In genomic region chr7:151249034-151249731, GRCh38 we compare ENCODE assay signal across 8 cellular contexts. TPM values are rescaled to one million over a fixed set of nuclear protein-coding genes. Genes with fewer than 3 reads are reported as not detected.
DNase-seq lines count a peak whose midpoint lies in the region; ATAC-seq and TF ChIP-seq lines count a peak whose summit lies in the region.

No MANE protein-coding gene starts in this region.

- peak overlapping the region; percentile 57 for H3K4me3 ChIP-seq in HUES48 (ENCODE audit: low read depth, low read length)
- no peak overlapping the region for H3K4me3 ChIP-seq in mucosa of stomach (ENCODE audit: low read length)
- H3K4me3 ChIP-seq in transverse colon = peak overlapping the region; percentile 9 to 53 (median 45)

- TF ChIP-seq POLR2A in transverse colon (IDR thresholded peaks at IDR 0.05) = no peak

- H3K9ac ChIP-seq in HUES48 (ENCODE audit: low read depth, low read length) (no peak overlapping the region), mucosa of stomach (ENCODE audit: low read length) (peak overlapping the region; percentile 51)

- ATAC-seq in esophagus mucosa (peak; percentile 57), HG02798 (IDR thresholded peaks at IDR 0.05; ENCODE audit: poor library complexity, unreplicated experiment) (no peak)

- H3K9me3 ChIP-seq in HUES48 (ENCODE audit: control insufficient read depth, insufficient read depth, low read length) (no peaks in the 10 kb centered on the region), mucosa of stomach (ENCODE audit: control insufficient read depth, low read length) (no peaks in the 10 kb centered on the region), transverse colon (no peaks in the 10 kb centered on the region)

- in situ Hi-C loops in transverse colon (cut with MboI; ENCODE audit: low pct_ligation_motif_present in 1 of 4, low pct_unique_long_range_greater_than_20kb in 1 of 4, low sequenced_read_pairs in 3 of 4) = no loop called here

- no peak for TF ChIP-seq CTCF in transverse colon (IDR thresholded peaks at IDR 0.05)

- no peaks in the 10 kb centered on the region for H3K36me3 ChIP-seq in HUES48 (ENCODE audit: control insufficient read depth, insufficient read depth, low read length)
- H3K36me3 ChIP-seq in mucosa of stomach (ENCODE audit: control insufficient read depth, insufficient read depth, low read length) = no peaks in the 10 kb centered on the region
- H3K36me3 ChIP-seq in transverse colon = no peaks in the 10 kb centered on the region

- H3K4me1 ChIP-seq in HUES48 (ENCODE audit: control insufficient read depth, insufficient read depth, low read length) = peaks cover 52% of the 10 kb centered on the region
- peaks cover 49% of the 10 kb centered on the region for H3K4me1 ChIP-seq in mucosa of stomach (ENCODE audit: control insufficient read depth, insufficient read depth, low read length)
- peaks cover 29 to 78% (median 63%) of the 10 kb centered on the region in 4 donors for H3K4me1 ChIP-seq in transverse colon

- H3K27me3 ChIP-seq in HUES48 (ENCODE audit: control insufficient read depth, insufficient read depth, low read length) (peaks cover 73% of the 10 kb centered on the region), mucosa of stomach (ENCODE audit: control insufficient read depth, insufficient read depth, low read length) (peaks cover 80% of the 10 kb centered on the region), transverse colon (peaks cover 87% of the 10 kb centered on the region)

- TF ChIP-seq EP300 in transverse colon (IDR thresholded peaks at IDR 0.05; ENCODE audit: low read depth) = no peak

- H3K27ac ChIP-seq in HUES48 (ENCODE audit: low read depth, low read length) (peak overlapping the region; percentile 33), transverse colon (peak overlapping the region; percentile 85 to 96 (median 90))

- intact Hi-C loops in transverse colon (cut with DNase I; ENCODE audit: low total_unique reads) = loop anchor here (5.0 kb wide), 1 partner anchor 53 kb away; no protein-coding TSS in a partner anchor

- WGBS in transverse colon (ENCODE audit: low coverage in 1 of 2), 2 donors = 5 to 16% methylated on average over 6 to 39 of the region's 45 CpGs

- DNase-seq in C1 segment of cervical spinal cord (lab: John Stamatoyannopoulos, UW) = peak in 11 of 14 donors; percentile 51 to 83 (median 69)
- DNase-seq in activated CD4-positive, alpha-beta T cell treated with anti-CD3 and anti-CD28 coated beads, Interleukin-2, amount 50 U/mL, for 48 hours = peak; percentile 37 to 48
- DNase-seq in transverse colon = peak; percentile 54
- DNase-seq in NCI-H774 (lab: John Stamatoyannopoulos, UW) = no peak

RNA-seq across cellular contexts. Expression of gene SMARCD3, which starts 0.7 kb away (rescaled TPM):
- total RNA-seq in esophagus mucosa = 6.7 TPM
- total RNA-seq in transverse colon = 10 to 100 TPM in 2 of 4 donors, 1 to 10 TPM in 2; 6.6 to 19.1 (median 9.9) TPM

RNA-seq across cellular contexts. Expression of gene CHPF2, which starts 16.9 kb away (rescaled TPM):
- total RNA-seq in esophagus mucosa = 10.9 TPM
- total RNA-seq in transverse colon = 100 to 1,000 TPM in 1 of 4 donors, 10 to 100 TPM in 3; 48.4 to 104 (median 50.9) TPM

RNA-seq across cellular contexts. Expression of gene ABCF2, which starts 22.2 kb away (rescaled TPM):
- total RNA-seq in esophagus mucosa (25.7 TPM), transverse colon (10 to 100 TPM in 3 of 4 donors, 1 to 10 TPM in 1; 10.0 to 30.8 (median 27.8) TPM)

RNA-seq across cellular contexts. Expression of gene H2BK1, which starts 38.9 kb away (rescaled TPM):
- total RNA-seq in esophagus mucosa (not detected), transverse colon (not detected)
